ENCODE assay signal across 24 cellular contexts in genomic region chr19:49837425-49837824, GRCh38.
"Had no signal": no experiment of that assay in that cellular context is flagged by ENCODE, and none has a peak within 500 bp of the region (broad histone marks: within the 10 kb centered on the region; RNA-seq: fewer than 3 reads in every experiment).

No MANE protein-coding gene starts in this region.

- H3K27ac ChIP-seq: dorsolateral prefrontal cortex, gastroesophageal sphincter, spleen, thoracic aorta, vagina had no signal

- H3K4me3 ChIP-seq: dorsolateral prefrontal cortex, gastroesophageal sphincter, spleen, thoracic aorta, vagina had no signal

- ATAC-seq: activated T-helper 17 cell treated with anti-CD3 and anti-CD28 coated beads, Interleukin-2, amount 50 U/mL, for 72 hours; gastroesophageal sphincter; left cardiac atrium; left ventricle myocardium superior; right cardiac atrium had no signal

- H3K9me3 ChIP-seq: gastroesophageal sphincter, spleen, thoracic aorta, vagina had no signal

- H3K9me3 Mint-ChIP-seq: activated T-helper 17 cell treated with anti-CD3 and anti-CD28 coated beads, Interleukin-2, amount 50 U/mL, for 72 hours; central memory CD8-positive, alpha-beta T cell; mesothelial cell of epicardium; naive B cell; stimulated activated naive CD8-positive, alpha-beta T cell treated with anti-CD3 and anti-CD28 coated beads, Interleukin-15, Interleukin-2, amounts not matched to agents 100 ng/mL and 50 ng/mL, for 24 hours; type B pancreatic cell had no signal

- H3K27ac Mint-ChIP-seq: activated T-helper 17 cell treated with anti-CD3 and anti-CD28 coated beads, Interleukin-2, amount 50 U/mL, for 72 hours; mesothelial cell of epicardium; stimulated activated naive CD8-positive, alpha-beta T cell treated with anti-CD3 and anti-CD28 coated beads, Interleukin-15, Interleukin-2, amounts not matched to agents 100 ng/mL and 50 ng/mL, for 24 hours; type B pancreatic cell had no signal

- H3K4me1 Mint-ChIP-seq: central memory CD8-positive, alpha-beta T cell; mesothelial cell of epicardium had no signal

- DNase-seq: activated CD4-positive, alpha-beta T cell treated with anti-CD3 and anti-CD28 coated beads for 48 hours; activated CD4-positive, alpha-beta T cell treated with anti-CD3 and anti-CD28 coated beads, Interleukin-2, amount 50 U/mL, for 48 hours; activated CD8-positive, alpha-beta memory T cell treated with anti-CD3 and anti-CD28 coated beads for 24 hours; activated gamma-delta T cell treated with Interleukin-2 at 50 U/mL for 16 hours; activated naive CD4-positive, alpha-beta T cell treated with anti-CD3 and anti-CD28 coated beads, Interleukin-2, amount 50 U/mL, for 16 hours; dorsolateral prefrontal cortex; effector memory CD4-positive, alpha-beta T cell; erythroblast; head of caudate nucleus; hippocampal formation; left cardiac atrium; left ventricle myocardium superior; naive B cell; occipital lobe; spleen had no signal

- H3K27me3 ChIP-seq: dorsolateral prefrontal cortex, gastroesophageal sphincter, spleen, vagina had no signal

- H3K4me3 Mint-ChIP-seq: activated T-helper 17 cell treated with anti-CD3 and anti-CD28 coated beads, Interleukin-2, amount 50 U/mL, for 72 hours; central memory CD8-positive, alpha-beta T cell; mesothelial cell of epicardium; naive B cell; stimulated activated naive CD8-positive, alpha-beta T cell treated with anti-CD3 and anti-CD28 coated beads, Interleukin-15, Interleukin-2, amounts not matched to agents 100 ng/mL and 50 ng/mL, for 24 hours; type B pancreatic cell had no signal

- H3K4me1 ChIP-seq: gastroesophageal sphincter, vagina had no signal

- H3K27me3 Mint-ChIP-seq: activated T-helper 17 cell treated with anti-CD3 and anti-CD28 coated beads, Interleukin-2, amount 50 U/mL, for 72 hours; central memory CD8-positive, alpha-beta T cell; naive B cell; stimulated activated naive CD8-positive, alpha-beta T cell treated with anti-CD3 and anti-CD28 coated beads, Interleukin-15, Interleukin-2, amounts not matched to agents 100 ng/mL and 50 ng/mL, for 24 hours; type B pancreatic cell had no signal
